19 cellular contexts compared by ENCODE assay signal in the genomic region with DNA sequence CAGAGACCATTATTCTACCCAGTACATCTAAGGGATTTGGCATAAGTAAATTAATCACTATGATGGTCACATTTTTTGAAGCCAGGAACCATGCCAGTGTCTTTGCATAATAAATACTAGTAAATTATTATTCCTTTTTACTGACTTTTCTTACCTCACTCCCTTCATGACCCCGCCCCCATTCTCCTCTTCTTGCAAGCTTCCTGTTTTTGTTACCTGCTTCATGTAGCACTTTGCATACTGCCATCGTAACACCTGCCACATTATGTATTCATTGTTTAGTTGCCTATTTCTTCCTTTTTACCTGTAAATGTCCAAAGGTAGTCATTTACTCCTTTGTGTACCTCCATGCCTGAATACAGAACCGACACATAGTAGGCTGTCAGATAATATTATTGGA.
"Had no signal": no experiment of that assay in that cellular context is flagged by ENCODE, and none has a peak within 500 bp of the region (broad histone marks: within the 10 kb centered on the region; RNA-seq: fewer than 3 reads in every experiment).

No MANE protein-coding gene starts in this region.

- H3K27ac Mint-ChIP-seq: effector memory CD8-positive, alpha-beta T cell; immature natural killer cell; natural killer cell treated with Interleukin-12 subunit alpha and Interleukin-12 subunit beta and Interleukin-15 and Interleukin-18, amount 100 ng/mL, for 72 hours; neural progenitor cell had no signal

- H3K27ac ChIP-seq: epithelial cell of prostate, esophagus muscularis mucosa, gastrocnemius medialis, left lung, lower lobe of right lung, neural progenitor cell, ovary had no signal

- H3K36me3 ChIP-seq: esophagus muscularis mucosa, gastrocnemius medialis, left lung, lower lobe of right lung, neural progenitor cell, ovary had no signal

- ATAC-seq: effector memory CD8-positive, alpha-beta T cell; gastrocnemius medialis; left lung; lower lobe of right lung; natural killer cell treated with Interleukin-12 subunit alpha and Interleukin-12 subunit beta and Interleukin-15 and Interleukin-18, amount 100 ng/mL, for 72 hours; right cardiac atrium had no signal

- DNase-seq: effector memory CD8-positive, alpha-beta T cell; gastrocnemius medialis; glutamatergic neuron; immature natural killer cell; left lung; lower lobe of right lung; mesenchymal stem cell; midbrain; nucleus accumbens; ovary; right cardiac atrium; small intestine; stimulated activated CD4-positive, alpha-beta T cell treated with anti-CD3 and anti-CD28 coated beads, Interleukin-12 subunit alpha, Interleukin-12 subunit beta, amount 100 ng/mL, for 4 hours; stimulated activated naive CD4-positive, alpha-beta T cell treated with Interleukin-2 at 50 U/mL for 16 hours; trophoblast cell had no signal

- H3K27me3 ChIP-seq: esophagus muscularis mucosa, gastrocnemius medialis, left lung, neural progenitor cell, ovary had no signal

- H3K4me1 ChIP-seq: esophagus muscularis mucosa, gastrocnemius medialis, left lung, lower lobe of right lung had no signal

- H3K27me3 Mint-ChIP-seq: effector memory CD8-positive, alpha-beta T cell; natural killer cell treated with Interleukin-12 subunit alpha and Interleukin-12 subunit beta and Interleukin-15 and Interleukin-18, amount 100 ng/mL, for 72 hours had no signal

- H3K4me3 ChIP-seq: esophagus muscularis mucosa, gastrocnemius medialis, left lung, lower lobe of right lung, neural progenitor cell, ovary had no signal

- H3K36me3 Mint-ChIP-seq: neural progenitor cell had no signal

- H3K4me3 Mint-ChIP-seq: effector memory CD8-positive, alpha-beta T cell; immature natural killer cell; natural killer cell treated with Interleukin-12 subunit alpha and Interleukin-12 subunit beta and Interleukin-15 and Interleukin-18, amount 100 ng/mL, for 72 hours; neural progenitor cell had no signal

- H3K4me1 Mint-ChIP-seq: immature natural killer cell, neural progenitor cell had no signal

- H3K9me3 ChIP-seq: gastrocnemius medialis, ovary had no signal
